2 cellular contexts compared by ENCODE assay signal in genomic region chr5:159112436-159112835, GRCh38.
TF ChIP-seq lines count a peak whose summit lies in the region.

No MANE protein-coding gene starts in this region.

TF ChIP-seq in HepG2, 621 proteins besides CTCF, POLR2A, EP300 and RAD21:
- TF ChIP-seq ZNF550 (CRISPR knock-in tag; IDR thresholded peaks at IDR 0.05; ENCODE audit: borderline replicate concordance) (no peak), ZNF12 (CRISPR knock-in tag; IDR thresholded peaks at IDR 0.05) (peak; percentile 92)

TF ChIP-seq in K562, 482 proteins besides CTCF, POLR2A, EP300 and RAD21:
- peak; percentile 35; the same call in 1 of the 2 replicates for TF ChIP-seq ZNF12 (CRISPR knock-in tag; IDR thresholded peaks at IDR 0.05)
- no peak for TF ChIP-seq BDP1 (IDR thresholded peaks at IDR 0.05; ENCODE audit: insufficient read depth, insufficient read length)
